Comparison of ENCODE assay signal across 1 cellular context in genomic region chr1:61140056-61140549, GRCh38.
TF ChIP-seq lines count a peak whose summit lies in the region.

No MANE protein-coding gene starts in this region.

TF ChIP-seq in K562, 482 proteins besides CTCF, POLR2A, EP300 and RAD21:
- TF ChIP-seq ZNF24 (IDR thresholded peaks at IDR 0.05), result no peak
- no peak for TF ChIP-seq RBM39 (optimal IDR thresholded peaks at IDR 0.05; ENCODE audit: low read depth, low read length)
- TF ChIP-seq HOMEZ (CRISPR knock-in tag; IDR thresholded peaks at IDR 0.05), result no peak
- no peak for TF ChIP-seq FOXK1 (CRISPR knock-in tag; IDR thresholded peaks at IDR 0.05; ENCODE audit: borderline replicate concordance)
- TF ChIP-seq ZNF445 (CRISPR knock-in tag; IDR thresholded peaks at IDR 0.05; ENCODE audit: low read depth), result no peak
- no peak for TF ChIP-seq TRIM28 (IDR thresholded peaks at IDR 0.05)
- TF ChIP-seq KLF16 (IDR thresholded peaks at IDR 0.05), result no peak
- peak; percentile 80 for TF ChIP-seq TEAD4 (IDR thresholded peaks at IDR 0.05; ENCODE audit: low read length)
- TF ChIP-seq TEAD4 (CRISPR knock-in tag; IDR thresholded peaks at IDR 0.05; ENCODE audit: borderline replicate concordance), result no peak
- no peak for TF ChIP-seq MBD2 (IDR thresholded peaks at IDR 0.05; ENCODE audit: borderline replicate concordance, low read depth)
- TF ChIP-seq LARP7 (IDR thresholded peaks at IDR 0.05), result no peak
- TF ChIP-seq ZBTB2 (IDR thresholded peaks at IDR 0.05), result no peak
- no peak for TF ChIP-seq ZNF668 (CRISPR knock-in tag; IDR thresholded peaks at IDR 0.05)
- TF ChIP-seq ZNF408 (CRISPR knock-in tag; IDR thresholded peaks at IDR 0.05; ENCODE audit: low read depth), result no peak
- peak; percentile 81 for TF ChIP-seq DPF2 (IDR thresholded peaks at IDR 0.05)
- peak; percentile 75 for TF ChIP-seq CBFA2T2 (conservative IDR thresholded peaks at IDR 0.05)
- TF ChIP-seq MAFK (IDR thresholded peaks at IDR 0.05; ENCODE audit: low read length), result no peak
- TF ChIP-seq MEIS2 (IDR thresholded peaks at IDR 0.05; ENCODE audit: partially characterized antibody), result peak; percentile 34
- TF ChIP-seq CC2D1A (IDR thresholded peaks at IDR 0.05), result peak; percentile 10; the same call in 1 of the 2 replicates
- no peak for TF ChIP-seq ZBTB1 (CRISPR knock-in tag; IDR thresholded peaks at IDR 0.05; ENCODE audit: borderline replicate concordance, low read depth)
- TF ChIP-seq EWSR1 (IDR thresholded peaks at IDR 0.05; ENCODE audit: borderline replicate concordance, low read depth, partially characterized antibody), result no peak
- peak; percentile 20 to 24; a peak in 1 of 4 replicates for TF ChIP-seq KDM1A (IDR thresholded peaks at IDR 0.05)
- peak; percentile 78 for TF ChIP-seq TAL1 (IDR thresholded peaks at IDR 0.05)
- TF ChIP-seq SMARCA4 (IDR thresholded peaks at IDR 0.05), result peak; percentile 45; the same call in 1 of the 2 replicates
- 0 out of 2 replicates have a peak, but pooled peaks have one; percentile 27 for TF ChIP-seq POLR2AphosphoS5 (IDR thresholded peaks at IDR 0.05; ENCODE audit: control insufficient read depth, insufficient read depth, low read depth, low read length)
- TF ChIP-seq HDAC8 (tag; IDR thresholded peaks at IDR 0.05), result no peak
- no peak for TF ChIP-seq MEF2A (IDR thresholded peaks at IDR 0.05; ENCODE audit: control insufficient read depth, low read depth, low read length)
- peak; percentile 77 for TF ChIP-seq NCOR1 (IDR thresholded peaks at IDR 0.05)
- peak; percentile 67 for TF ChIP-seq NFIC (IDR thresholded peaks at IDR 0.05)
- TF ChIP-seq LEF1 (IDR thresholded peaks at IDR 0.05), result 0 out of 2 replicates have a peak, but pooled peaks have one; percentile 18
- TF ChIP-seq GATAD2B (IDR thresholded peaks at IDR 0.05; ENCODE audit: borderline replicate concordance), result 0 out of 2 replicates have a peak, but pooled peaks have one; percentile 40
- TF ChIP-seq FOXA3 (CRISPR knock-in tag; conservative IDR thresholded peaks at IDR 0.05 in 1 of 2, IDR thresholded peaks at IDR 0.05 in 1 of 2), result no peak
- TF ChIP-seq ZKSCAN1 (IDR thresholded peaks at IDR 0.05; ENCODE audit: low read depth, low read length), result peak; percentile 84
- TF ChIP-seq TCF3 (CRISPR knock-in tag; IDR thresholded peaks at IDR 0.05), result peak; percentile 74
- peak; percentile 50 for TF ChIP-seq EGR1 (conservative IDR thresholded peaks at IDR 0.05)
- no peak for TF ChIP-seq SETDB1 (IDR thresholded peaks at IDR 0.05; ENCODE audit: low read length)
- TF ChIP-seq ETV1 (tag; conservative IDR thresholded peaks at IDR 0.05; ENCODE audit: low read depth), result no peak
- no peak for TF ChIP-seq ZNF696 (CRISPR knock-in tag; conservative IDR thresholded peaks at IDR 0.05)
- TF ChIP-seq ZNF384 (IDR thresholded peaks at IDR 0.05; ENCODE audit: low read depth, low read length), result peak; percentile 91
- no peak for TF ChIP-seq C11orf30 (IDR thresholded peaks at IDR 0.05; ENCODE audit: low read depth)
- TF ChIP-seq PML (IDR thresholded peaks at IDR 0.05; ENCODE audit: low read length), result 0 out of 2 replicates have a peak, but pooled peaks have one; percentile 21
- TF ChIP-seq ZNF3 (CRISPR knock-in tag; IDR thresholded peaks at IDR 0.05), result no peak
- TF ChIP-seq GABPA (tag; conservative IDR thresholded peaks at IDR 0.05; ENCODE audit: low read depth), result no peak
- no peak for TF ChIP-seq ILF3 (IDR thresholded peaks at IDR 0.05; ENCODE audit: borderline replicate concordance)
- no peak for TF ChIP-seq TAF7 (tag; IDR thresholded peaks at IDR 0.05)
- TF ChIP-seq DACH1 (IDR thresholded peaks at IDR 0.05; ENCODE audit: partially characterized antibody), result no peak
- TF ChIP-seq ZNF449 (CRISPR knock-in tag; IDR thresholded peaks at IDR 0.05), result no peak
- TF ChIP-seq MTA2 (IDR thresholded peaks at IDR 0.05; ENCODE audit: low read depth), result peak; percentile 60
- no peak for TF ChIP-seq ZNF41 (CRISPR knock-in tag; conservative IDR thresholded peaks at IDR 0.05)
- no peak for TF ChIP-seq U2AF1 (optimal IDR thresholded peaks at IDR 0.05; ENCODE audit: low read depth, low read length)
- peak; percentile 42; the same call in 1 of the 2 replicates for TF ChIP-seq THRA (IDR thresholded peaks at IDR 0.05)
- 0 out of 2 replicates have a peak, but pooled peaks have one; percentile 54 for TF ChIP-seq ZBTB7A (IDR thresholded peaks at IDR 0.05; ENCODE audit: borderline replicate concordance, control insufficient read depth, low read depth, low read length)
- TF ChIP-seq STAT5A (IDR thresholded peaks at IDR 0.05; ENCODE audit: borderline replicate concordance, low read length), result peak; percentile 61
- TF ChIP-seq TCF7L2 (IDR thresholded peaks at IDR 0.05; ENCODE audit: low read depth, low read length), result no peak
- peak; percentile 90 for TF ChIP-seq CBFA2T3 (IDR thresholded peaks at IDR 0.05)
- no peak for TF ChIP-seq FOXP1 (CRISPR knock-in tag; IDR thresholded peaks at IDR 0.05)
- TF ChIP-seq ARID1B (IDR thresholded peaks at IDR 0.05), result peak; percentile 89
- no peak for TF ChIP-seq CBFB (CRISPR knock-in tag; IDR thresholded peaks at IDR 0.05)
- TF ChIP-seq NCOA1 (IDR thresholded peaks at IDR 0.05; ENCODE audit: low read depth), result peak; percentile 55; the same call in 1 of the 2 replicates
- TF ChIP-seq ZNF592 (IDR thresholded peaks at IDR 0.05), result 0 out of 2 replicates have a peak, but pooled peaks have one; percentile 7
